ENCODE assay signal across 1 cellular context in the genomic region with DNA sequence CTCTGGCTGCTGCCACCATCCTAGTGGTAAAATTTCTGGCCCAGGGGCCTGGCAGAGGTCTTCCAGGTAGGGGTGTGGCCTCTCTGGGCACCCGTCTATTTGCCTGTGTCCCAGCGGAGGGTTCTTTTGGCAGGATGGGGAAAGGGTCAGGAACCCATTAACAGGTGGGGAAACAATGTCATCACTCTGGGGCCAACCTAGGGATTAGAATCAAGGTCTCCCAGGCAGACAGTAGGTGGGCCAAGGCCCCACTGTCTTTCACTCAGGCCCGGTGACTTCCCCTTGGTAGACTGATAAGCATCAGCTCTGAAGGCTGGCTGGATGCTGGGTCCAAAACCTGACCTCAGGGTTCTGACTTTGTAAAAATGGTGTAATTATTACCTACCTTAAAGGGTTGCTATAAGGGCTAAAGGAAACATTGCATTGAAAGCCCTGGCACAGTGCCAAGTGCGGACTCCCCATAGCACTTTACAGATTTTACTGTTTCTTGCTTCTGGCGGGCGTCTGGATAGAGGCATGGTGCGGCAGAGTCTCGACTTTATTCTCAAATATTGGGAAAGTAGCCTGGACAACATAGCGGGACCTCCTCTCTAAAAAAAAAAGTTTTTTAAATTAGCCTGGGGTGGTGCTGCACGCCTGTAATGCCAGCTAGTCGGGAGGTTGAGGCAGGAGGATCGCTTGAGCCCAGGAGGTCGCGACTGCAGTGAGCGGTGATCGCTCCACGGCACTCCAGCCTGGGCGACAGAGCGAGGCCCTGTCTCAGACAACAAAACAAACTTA.
TF ChIP-seq lines count a peak whose summit lies in the region.

No MANE protein-coding gene starts in this region.

TF ChIP-seq in HepG2, 621 proteins besides CTCF, POLR2A, EP300 and RAD21 (continued from another document and continues in another):
- TF ChIP-seq, protein P1, sequence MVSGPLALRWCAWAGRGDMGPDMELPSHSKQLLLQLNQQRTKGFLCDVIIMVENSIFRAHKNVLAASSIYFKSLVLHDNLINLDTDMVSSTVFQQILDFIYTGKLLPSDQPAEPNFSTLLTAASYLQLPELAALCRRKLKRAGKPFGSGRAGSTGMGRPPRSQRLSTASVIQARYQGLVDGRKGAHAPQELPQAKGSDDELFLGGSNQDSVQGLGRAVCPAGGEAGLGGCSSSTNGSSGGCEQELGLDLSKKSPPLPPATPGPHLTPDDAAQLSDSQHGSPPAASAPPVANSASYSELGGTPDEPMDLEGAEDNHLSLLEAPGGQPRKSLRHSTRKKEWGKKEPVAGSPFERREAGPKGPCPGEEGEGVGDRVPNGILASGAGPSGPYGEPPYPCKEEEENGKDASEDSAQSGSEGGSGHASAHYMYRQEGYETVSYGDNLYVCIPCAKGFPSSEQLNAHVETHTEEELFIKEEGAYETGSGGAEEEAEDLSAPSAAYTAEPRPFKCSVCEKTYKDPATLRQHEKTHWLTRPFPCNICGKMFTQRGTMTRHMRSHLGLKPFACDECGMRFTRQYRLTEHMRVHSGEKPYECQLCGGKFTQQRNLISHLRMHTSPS (CRISPR knock-in tag; IDR thresholded peaks at IDR 0.05; ENCODE audit: low read depth) = no peak
- TF ChIP-seq HES4 (CRISPR knock-in tag; IDR thresholded peaks at IDR 0.05; ENCODE audit: borderline replicate concordance) = no peak
- TF ChIP-seq ZNF235 (CRISPR knock-in tag; IDR thresholded peaks at IDR 0.05; ENCODE audit: borderline replicate concordance) = peak; percentile 5; the same call in 1 of the 2 replicates
- no peak; the same call in 1 of the 2 replicates for TF ChIP-seq ZNF615 (CRISPR knock-in tag; IDR thresholded peaks at IDR 0.05; ENCODE audit: borderline replicate concordance)
- peak; percentile 43; the same call in 1 of the 2 replicates for TF ChIP-seq GATAD2A (CRISPR knock-in tag; IDR thresholded peaks at IDR 0.05)
- no peak for TF ChIP-seq ELF1 (CRISPR knock-in tag; IDR thresholded peaks at IDR 0.05)
- TF ChIP-seq HNRNPK (IDR thresholded peaks at IDR 0.05; ENCODE audit: low read depth, low read length, poor library complexity, severe bottlenecking) = no peak
- no peak; the same call in 1 of the 2 replicates for TF ChIP-seq FOXC1 (CRISPR knock-in tag; IDR thresholded peaks at IDR 0.05; ENCODE audit: borderline replicate concordance)
- no peak for TF ChIP-seq PHB2 (IDR thresholded peaks at IDR 0.05; ENCODE audit: partially characterized antibody)
- no peak for TF ChIP-seq RNF2 (conservative IDR thresholded peaks at IDR 0.05; ENCODE audit: low read depth)
- no peak for TF ChIP-seq NKX3-1 (CRISPR knock-in tag; IDR thresholded peaks at IDR 0.05)
- no peak for TF ChIP-seq GABPB1 (CRISPR knock-in tag; IDR thresholded peaks at IDR 0.05)
- TF ChIP-seq ZNF329 (CRISPR knock-in tag; IDR thresholded peaks at IDR 0.05; ENCODE audit: low read depth) = no peak
- TF ChIP-seq ZNF121 (CRISPR knock-in tag; IDR thresholded peaks at IDR 0.05) = 0 out of 2 replicates have a peak, but pooled peaks have one; percentile 6
- TF ChIP-seq CREM (IDR thresholded peaks at IDR 0.05) = peak; percentile 70; the same call in 1 of the 2 replicates
- no peak for TF ChIP-seq CREM (CRISPR knock-in tag; IDR thresholded peaks at IDR 0.05)
- TF ChIP-seq, protein P2, sequence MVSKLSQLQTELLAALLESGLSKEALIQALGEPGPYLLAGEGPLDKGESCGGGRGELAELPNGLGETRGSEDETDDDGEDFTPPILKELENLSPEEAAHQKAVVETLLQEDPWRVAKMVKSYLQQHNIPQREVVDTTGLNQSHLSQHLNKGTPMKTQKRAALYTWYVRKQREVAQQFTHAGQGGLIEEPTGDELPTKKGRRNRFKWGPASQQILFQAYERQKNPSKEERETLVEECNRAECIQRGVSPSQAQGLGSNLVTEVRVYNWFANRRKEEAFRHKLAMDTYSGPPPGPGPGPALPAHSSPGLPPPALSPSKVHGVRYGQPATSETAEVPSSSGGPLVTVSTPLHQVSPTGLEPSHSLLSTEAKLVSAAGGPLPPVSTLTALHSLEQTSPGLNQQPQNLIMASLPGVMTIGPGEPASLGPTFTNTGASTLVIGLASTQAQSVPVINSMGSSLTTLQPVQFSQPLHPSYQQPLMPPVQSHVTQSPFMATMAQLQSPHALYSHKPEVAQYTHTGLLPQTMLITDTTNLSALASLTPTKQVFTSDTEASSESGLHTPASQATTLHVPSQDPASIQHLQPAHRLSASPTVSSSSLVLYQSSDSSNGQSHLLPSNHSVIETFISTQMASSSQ (IDR thresholded peaks at IDR 0.05; ENCODE audit: low read depth) = peak; percentile 65; the same call in 1 of the 2 replicates
- TF ChIP-seq, protein P2 (CRISPR knock-in tag; IDR thresholded peaks at IDR 0.05; ENCODE audit: borderline replicate concordance) = peak; percentile 66
- TF ChIP-seq, protein P3, sequence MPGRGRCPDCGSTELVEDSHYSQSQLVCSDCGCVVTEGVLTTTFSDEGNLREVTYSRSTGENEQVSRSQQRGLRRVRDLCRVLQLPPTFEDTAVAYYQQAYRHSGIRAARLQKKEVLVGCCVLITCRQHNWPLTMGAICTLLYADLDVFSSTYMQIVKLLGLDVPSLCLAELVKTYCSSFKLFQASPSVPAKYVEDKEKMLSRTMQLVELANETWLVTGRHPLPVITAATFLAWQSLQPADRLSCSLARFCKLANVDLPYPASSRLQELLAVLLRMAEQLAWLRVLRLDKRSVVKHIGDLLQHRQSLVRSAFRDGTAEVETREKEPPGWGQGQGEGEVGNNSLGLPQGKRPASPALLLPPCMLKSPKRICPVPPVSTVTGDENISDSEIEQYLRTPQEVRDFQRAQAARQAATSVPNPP (CRISPR knock-in tag; IDR thresholded peaks at IDR 0.05) = no peak
- TF ChIP-seq ZNF225 (CRISPR knock-in tag; IDR thresholded peaks at IDR 0.05) = no peak
- peak; percentile 26; the same call in 1 of the 2 replicates for TF ChIP-seq TBX2 (CRISPR knock-in tag; IDR thresholded peaks at IDR 0.05; ENCODE audit: borderline replicate concordance)
- no peak for TF ChIP-seq KDM5B (CRISPR knock-in tag; IDR thresholded peaks at IDR 0.05; ENCODE audit: borderline replicate concordance)
- TF ChIP-seq, protein P4, sequence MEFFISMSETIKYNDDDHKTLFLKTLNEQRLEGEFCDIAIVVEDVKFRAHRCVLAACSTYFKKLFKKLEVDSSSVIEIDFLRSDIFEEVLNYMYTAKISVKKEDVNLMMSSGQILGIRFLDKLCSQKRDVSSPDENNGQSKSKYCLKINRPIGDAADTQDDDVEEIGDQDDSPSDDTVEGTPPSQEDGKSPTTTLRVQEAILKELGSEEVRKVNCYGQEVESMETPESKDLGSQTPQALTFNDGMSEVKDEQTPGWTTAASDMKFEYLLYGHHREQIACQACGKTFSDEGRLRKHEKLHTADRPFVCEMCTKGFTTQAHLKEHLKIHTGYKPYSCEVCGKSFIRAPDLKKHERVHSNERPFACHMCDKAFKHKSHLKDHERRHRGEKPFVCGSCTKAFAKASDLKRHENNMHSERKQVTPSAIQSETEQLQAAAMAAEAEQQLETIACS (CRISPR knock-in tag; IDR thresholded peaks at IDR 0.05) = no peak
- TF ChIP-seq ZNF17 (CRISPR knock-in tag; IDR thresholded peaks at IDR 0.05) = no peak
- no peak; the same call in none of the 2 replicates for TF ChIP-seq PHF8 (CRISPR knock-in tag; IDR thresholded peaks at IDR 0.05)
- no peak for TF ChIP-seq MAFG (CRISPR knock-in tag; IDR thresholded peaks at IDR 0.05)
- no peak for TF ChIP-seq ZKSCAN1 (IDR thresholded peaks at IDR 0.05; ENCODE audit: low read length)
- TF ChIP-seq TGIF2 (CRISPR knock-in tag; IDR thresholded peaks at IDR 0.05) = peak; percentile 55; the same call in 1 of the 2 replicates
- peak; percentile 21; the same call in 1 of the 2 replicates for TF ChIP-seq BORCS8-MEF2B (CRISPR knock-in tag; IDR thresholded peaks at IDR 0.05)
- TF ChIP-seq JUNB (CRISPR knock-in tag; IDR thresholded peaks at IDR 0.05; ENCODE audit: borderline replicate concordance) = no peak
- TF ChIP-seq, protein P5, sequence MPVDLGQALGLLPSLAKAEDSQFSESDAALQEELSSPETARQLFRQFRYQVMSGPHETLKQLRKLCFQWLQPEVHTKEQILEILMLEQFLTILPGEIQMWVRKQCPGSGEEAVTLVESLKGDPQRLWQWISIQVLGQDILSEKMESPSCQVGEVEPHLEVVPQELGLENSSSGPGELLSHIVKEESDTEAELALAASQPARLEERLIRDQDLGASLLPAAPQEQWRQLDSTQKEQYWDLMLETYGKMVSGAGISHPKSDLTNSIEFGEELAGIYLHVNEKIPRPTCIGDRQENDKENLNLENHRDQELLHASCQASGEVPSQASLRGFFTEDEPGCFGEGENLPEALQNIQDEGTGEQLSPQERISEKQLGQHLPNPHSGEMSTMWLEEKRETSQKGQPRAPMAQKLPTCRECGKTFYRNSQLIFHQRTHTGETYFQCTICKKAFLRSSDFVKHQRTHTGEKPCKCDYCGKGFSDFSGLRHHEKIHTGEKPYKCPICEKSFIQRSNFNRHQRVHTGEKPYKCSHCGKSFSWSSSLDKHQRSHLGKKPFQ (CRISPR knock-in tag; IDR thresholded peaks at IDR 0.05; ENCODE audit: insufficient replicate concordance) = no peak
- TF ChIP-seq, protein P6, sequence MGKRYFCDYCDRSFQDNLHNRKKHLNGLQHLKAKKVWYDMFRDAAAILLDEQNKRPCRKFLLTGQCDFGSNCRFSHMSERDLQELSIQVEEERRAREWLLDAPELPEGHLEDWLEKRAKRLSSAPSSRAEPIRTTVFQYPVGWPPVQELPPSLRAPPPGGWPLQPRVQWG (CRISPR knock-in tag; IDR thresholded peaks at IDR 0.05; ENCODE audit: borderline replicate concordance, low read depth) = no peak
- peak in 1 of 2 experiments; percentile 16; a peak in 1 of 4 replicates for TF ChIP-seq NR2F1 (CRISPR knock-in tag; IDR thresholded peaks at IDR 0.05)
- no peak for TF ChIP-seq ZNF207 (IDR thresholded peaks at IDR 0.05; ENCODE audit: borderline replicate concordance)
- 0 out of 2 replicates have a peak, but pooled peaks have one; percentile 17 for TF ChIP-seq NR2F2 (IDR thresholded peaks at IDR 0.05; ENCODE audit: borderline replicate concordance, low read depth)
- TF ChIP-seq, protein P7, sequence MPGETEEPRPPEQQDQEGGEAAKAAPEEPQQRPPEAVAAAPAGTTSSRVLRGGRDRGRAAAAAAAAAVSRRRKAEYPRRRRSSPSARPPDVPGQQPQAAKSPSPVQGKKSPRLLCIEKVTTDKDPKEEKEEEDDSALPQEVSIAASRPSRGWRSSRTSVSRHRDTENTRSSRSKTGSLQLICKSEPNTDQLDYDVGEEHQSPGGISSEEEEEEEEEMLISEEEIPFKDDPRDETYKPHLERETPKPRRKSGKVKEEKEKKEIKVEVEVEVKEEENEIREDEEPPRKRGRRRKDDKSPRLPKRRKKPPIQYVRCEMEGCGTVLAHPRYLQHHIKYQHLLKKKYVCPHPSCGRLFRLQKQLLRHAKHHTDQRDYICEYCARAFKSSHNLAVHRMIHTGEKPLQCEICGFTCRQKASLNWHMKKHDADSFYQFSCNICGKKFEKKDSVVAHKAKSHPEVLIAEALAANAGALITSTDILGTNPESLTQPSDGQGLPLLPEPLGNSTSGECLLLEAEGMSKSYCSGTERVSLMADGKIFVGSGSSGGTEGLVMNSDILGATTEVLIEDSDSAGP (CRISPR knock-in tag; IDR thresholded peaks at IDR 0.05; ENCODE audit: borderline replicate concordance) = no peak
- TF ChIP-seq, protein P8, sequence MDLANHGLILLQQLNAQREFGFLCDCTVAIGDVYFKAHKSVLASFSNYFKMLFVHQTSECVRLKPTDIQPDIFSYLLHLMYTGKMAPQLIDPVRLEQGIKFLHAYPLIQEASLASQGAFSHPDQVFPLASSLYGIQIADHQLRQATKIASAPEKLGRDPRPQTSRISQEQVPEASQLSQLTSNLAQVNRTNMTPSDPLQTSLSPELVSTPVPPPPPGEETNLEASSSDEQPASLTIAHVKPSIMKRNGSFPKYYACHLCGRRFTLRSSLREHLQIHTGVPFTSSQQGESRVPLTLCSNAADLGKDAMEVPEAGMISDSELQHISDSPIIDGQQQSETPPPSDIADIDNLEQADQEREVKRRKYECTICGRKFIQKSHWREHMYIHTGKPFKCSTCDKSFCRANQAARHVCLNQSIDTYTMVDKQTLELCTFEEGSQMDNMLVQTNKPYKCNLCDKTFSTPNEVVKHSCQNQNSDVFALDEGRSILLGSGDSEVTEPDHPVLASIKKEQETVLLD (CRISPR knock-in tag; IDR thresholded peaks at IDR 0.05; ENCODE audit: low read depth) = no peak
- TF ChIP-seq ZNF24 (IDR thresholded peaks at IDR 0.05) = no peak
- no peak for TF ChIP-seq FOXA1 (IDR thresholded peaks at IDR 0.05)
- TF ChIP-seq FOXA1 (CRISPR knock-in tag; IDR thresholded peaks at IDR 0.05) = no peak
- TF ChIP-seq U2AF2 (IDR thresholded peaks at IDR 0.05; ENCODE audit: low read depth, low read length) = no peak
- peak; percentile 70 for TF ChIP-seq NR2C2 (CRISPR knock-in tag; IDR thresholded peaks at IDR 0.05; ENCODE audit: borderline replicate concordance)
- peak; percentile 62; the same call in 1 of the 2 replicates for TF ChIP-seq MED1 (CRISPR knock-in tag; IDR thresholded peaks at IDR 0.05)
- no peak for TF ChIP-seq TMF1 (CRISPR knock-in tag; IDR thresholded peaks at IDR 0.05; ENCODE audit: low read depth)
- no peak; the same call in 1 of the 2 replicates for TF ChIP-seq MIER2 (CRISPR knock-in tag; IDR thresholded peaks at IDR 0.05)
- TF ChIP-seq, protein P9, sequence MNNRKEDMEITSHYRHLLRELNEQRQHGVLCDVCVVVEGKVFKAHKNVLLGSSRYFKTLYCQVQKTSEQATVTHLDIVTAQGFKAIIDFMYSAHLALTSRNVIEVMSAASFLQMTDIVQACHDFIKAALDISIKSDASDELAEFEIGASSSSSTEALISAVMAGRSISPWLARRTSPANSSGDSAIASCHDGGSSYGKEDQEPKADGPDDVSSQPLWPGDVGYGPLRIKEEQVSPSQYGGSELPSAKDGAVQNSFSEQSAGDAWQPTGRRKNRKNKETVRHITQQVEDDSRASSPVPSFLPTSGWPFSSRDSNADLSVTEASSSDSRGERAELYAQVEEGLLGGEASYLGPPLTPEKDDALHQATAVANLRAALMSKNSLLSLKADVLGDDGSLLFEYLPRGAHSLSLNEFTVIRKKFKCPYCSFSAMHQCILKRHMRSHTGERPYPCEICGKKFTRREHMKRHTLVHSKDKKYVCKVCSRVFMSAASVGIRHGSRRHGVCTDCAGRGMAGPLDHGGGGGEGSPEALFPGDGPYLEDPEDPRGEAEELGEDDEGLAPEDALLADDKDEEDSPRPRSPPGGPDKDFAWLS (CRISPR knock-in tag; IDR thresholded peaks at IDR 0.05; ENCODE audit: borderline replicate concordance) = 0 out of 2 replicates have a peak, but pooled peaks have one; percentile 60
- TF ChIP-seq ZNF747 (CRISPR knock-in tag; IDR thresholded peaks at IDR 0.05; ENCODE audit: borderline replicate concordance) = peak; percentile 41; the same call in 1 of the 2 replicates
- peak; percentile 16 for TF ChIP-seq ZNF781 (CRISPR knock-in tag; IDR thresholded peaks at IDR 0.05; ENCODE audit: borderline replicate concordance, not compliant biosample characterization)
